11 cellular contexts compared by ENCODE assay signal in the genomic region with DNA sequence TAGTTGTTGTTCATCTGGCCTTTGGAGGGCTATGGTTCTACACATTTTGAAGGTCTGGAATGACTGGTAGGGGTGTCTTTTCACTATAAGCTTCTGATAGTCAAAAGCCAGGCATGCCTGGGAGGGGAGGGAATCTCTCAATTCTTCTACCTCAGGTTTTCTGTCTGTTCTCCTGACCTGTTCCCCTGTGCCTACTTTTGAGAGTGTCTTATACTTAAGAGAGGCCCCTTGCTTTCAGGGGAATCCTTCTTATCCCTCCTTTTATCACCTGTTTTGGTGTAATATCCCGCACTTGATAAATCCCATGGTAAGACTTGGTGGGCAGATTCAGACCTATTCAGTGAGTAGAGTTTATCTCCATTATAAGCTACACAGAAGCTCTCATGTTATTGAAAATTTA. TPM values are rescaled to one million over a fixed set of nuclear protein-coding genes. Genes with fewer than 3 reads are reported as not detected.
"Had no signal": no experiment of that assay in that cellular context is flagged by ENCODE, and none has a peak within 500 bp of the region (broad histone marks: within the 10 kb centered on the region; RNA-seq: fewer than 3 reads in every experiment).

No MANE protein-coding gene starts in this region.

- H3K4me3 ChIP-seq: GM23248, HAP-1 had no signal

- FAIRE-seq: H1, H54 had no signal

- DNase-seq: GM23248, GOT3, H7, H9, HCEC 1CT, HFFc6 had no signal

- H3K9me3 Mint-ChIP-seq: HFFc6 had no signal

- H2AFZ ChIP-seq: GM23248 had no signal

- H3K27ac ChIP-seq: GM23248 had no signal

- H3K9ac ChIP-seq: GM23248 had no signal

- H3K4me1 ChIP-seq: HAP-1 had no signal

- H3K27ac Mint-ChIP-seq: H9, HFFc6 had no signal

- H3K4me3 Mint-ChIP-seq: H9, HFFc6 had no signal

- H3K36me3 ChIP-seq: HAP-1 had no signal

- H3K9me3 ChIP-seq: HAP-1 had no signal

- ATAC-seq: HCT116 had no signal

RNA-seq across cellular contexts. Expression of gene SLC13A3, which starts 10.4 kb away (rescaled TPM):
- total RNA-seq: H4 had no signal
